Comparison of ENCODE assay signal across 9 cellular contexts in genomic region chr22:37601540-37602442, GRCh38. TPM values are rescaled to one million over a fixed set of nuclear protein-coding genes. Genes with fewer than 3 reads are reported as not detected.
A peak's percentile ranks its signal among the peaks of the same experiment; 100 is the strongest.
DNase-seq lines count a peak whose midpoint lies in the region; TF ChIP-seq lines count a peak whose summit lies in the region.
"Had no signal": no experiment of that assay in that cellular context is flagged by ENCODE, and none has a peak within 500 bp of the region (broad histone marks: within the 10 kb centered on the region; RNA-seq: fewer than 3 reads in every experiment).

No MANE protein-coding gene starts in this region.

- no peaks in the 10 kb centered on the region for H3K9me3 Mint-ChIP-seq in activated naive CD4-positive, alpha-beta T cell treated with anti-CD3 and anti-CD28 coated beads, Interleukin-2, amount 50 U/mL, for 24 hours
- H3K9me3 Mint-ChIP-seq in activated naive CD4-positive, alpha-beta T cell treated with anti-CD3 and anti-CD28 coated beads for 36 hours, result no peaks in the 10 kb centered on the region
- no peaks in the 10 kb centered on the region for H3K9me3 Mint-ChIP-seq in type B pancreatic cell
- no peaks in the 10 kb centered on the region for H3K9me3 Mint-ChIP-seq in CD8-positive, alpha-beta memory T cell

- H3K27me3 Mint-ChIP-seq in activated naive CD4-positive, alpha-beta T cell treated with anti-CD3 and anti-CD28 coated beads, Interleukin-2, amount 50 U/mL, for 24 hours, result no peaks in the 10 kb centered on the region
- no peaks in the 10 kb centered on the region for H3K27me3 Mint-ChIP-seq in activated naive CD4-positive, alpha-beta T cell treated with anti-CD3 and anti-CD28 coated beads for 36 hours (ENCODE audit: low read depth)
- no peaks in the 10 kb centered on the region for H3K27me3 Mint-ChIP-seq in type B pancreatic cell
- peaks cover 3 to 7% of the 10 kb centered on the region in 2 donors for H3K27me3 Mint-ChIP-seq in CD8-positive, alpha-beta memory T cell

- H3K27ac ChIP-seq in PC-9, result peak overlapping the region; percentile 57
- no peak overlapping the region for H3K27ac ChIP-seq in tibial artery
- no peak overlapping the region for H3K27ac ChIP-seq in CD8-positive, alpha-beta memory T cell (ENCODE audit: low read depth, low read length)
- H3K27ac ChIP-seq: SK-N-MC had no signal

- no peaks in the 10 kb centered on the region for H3K79me2 ChIP-seq in PC-9 (ENCODE audit: low read depth)

- peak overlapping the region; percentile 67 for H3K4me2 ChIP-seq in PC-9

- H3K4me3 ChIP-seq in PC-9, result peak overlapping the region; percentile 3; the same call in 1 of the 2 replicates
- no peak overlapping the region for H3K4me3 ChIP-seq in tibial artery
- H3K4me3 ChIP-seq in CD8-positive, alpha-beta memory T cell (ENCODE audit: low read length), result no peak overlapping the region
- H3K4me3 ChIP-seq: SK-N-MC had no signal

- no peaks in the 10 kb centered on the region for H3K36me3 ChIP-seq in PC-9 (ENCODE audit: low read depth)
- no peaks in the 10 kb centered on the region for H3K36me3 ChIP-seq in tibial artery
- no peaks in the 10 kb centered on the region for H3K36me3 ChIP-seq in CD8-positive, alpha-beta memory T cell (ENCODE audit: insufficient read depth, low read length)

- H3K4me3 Mint-ChIP-seq in activated naive CD4-positive, alpha-beta T cell treated with anti-CD3 and anti-CD28 coated beads, Interleukin-2, amount 50 U/mL, for 24 hours, result no peak overlapping the region
- H3K4me3 Mint-ChIP-seq in activated naive CD4-positive, alpha-beta T cell treated with anti-CD3 and anti-CD28 coated beads for 36 hours, result no peak overlapping the region
- H3K4me3 Mint-ChIP-seq in type B pancreatic cell, result peak overlapping the region; percentile 52
- H3K4me3 Mint-ChIP-seq in CD8-positive, alpha-beta memory T cell, result no peak overlapping the region

- no peaks in the 10 kb centered on the region for H3K9me2 ChIP-seq in PC-9 (ENCODE audit: insufficient read depth)

- POLR2A ChIA-PET in PC-9 (lab: Charles Lee; ENCODE audit: unreplicated experiment), result interaction anchor here (0.5 to 0.7 kb wide), 7 partner anchors 30 to 1536 kb away, joined by 3 to 8 read pairs (median 3); no protein-coding TSS in a partner anchor
- POLR2A ChIA-PET in CD8-positive, alpha-beta memory T cell (lab: Charles Lee), result interaction anchor here (0.6 kb wide), 3 partner anchors 296 to 1140 kb away, joined by 3 to 5 read pairs (median 3); no protein-coding TSS in a partner anchor

- TSS peak; percentile 89 for BruUV-seq in PC-9 (replicated peaks; lab: Mats Ljungman, UMichigan)

- TF ChIP-seq CTCF in PC-9 (conservative IDR thresholded peaks at IDR 0.05), result no peak
- no peak for TF ChIP-seq CTCF in type B pancreatic cell (conservative IDR thresholded peaks at IDR 0.05)
- no peak for TF ChIP-seq CTCF in tibial artery (IDR thresholded peaks at IDR 0.05)

- peaks cover 38% of the 10 kb centered on the region for H3K4me1 Mint-ChIP-seq in activated naive CD4-positive, alpha-beta T cell treated with anti-CD3 and anti-CD28 coated beads, Interleukin-2, amount 50 U/mL, for 24 hours
- H3K4me1 Mint-ChIP-seq in activated naive CD4-positive, alpha-beta T cell treated with anti-CD3 and anti-CD28 coated beads for 36 hours (ENCODE audit: low read depth), result peaks cover 24% of the 10 kb centered on the region
- H3K4me1 Mint-ChIP-seq in type B pancreatic cell (ENCODE audit: unreplicated experiment), result peaks cover 19% of the 10 kb centered on the region
- H3K4me1 Mint-ChIP-seq in CD8-positive, alpha-beta memory T cell, result peaks cover 20 to 34% (median 23%) of the 10 kb centered on the region in 3 donors

- peak overlapping the region; percentile 10; the same call in 1 of the 2 replicates for H2AFZ ChIP-seq in PC-9

- H3K27me3 ChIP-seq in PC-9 (ENCODE audit: insufficient read depth, low read depth), result no peaks in the 10 kb centered on the region
- H3K27me3 ChIP-seq in tibial artery, result peaks cover 0 to 61% of the 10 kb centered on the region in 2 donors
- H3K27me3 ChIP-seq in CD8-positive, alpha-beta memory T cell (ENCODE audit: insufficient read depth, low read length, poor library complexity, severe bottlenecking), result no peaks in the 10 kb centered on the region

- no peaks in the 10 kb centered on the region for H3K9me3 ChIP-seq in PC-9 (ENCODE audit: insufficient read depth, low read depth)
- no peaks in the 10 kb centered on the region for H3K9me3 ChIP-seq in tibial artery
- H3K9me3 ChIP-seq in CD8-positive, alpha-beta memory T cell (ENCODE audit: low read length), result no peaks in the 10 kb centered on the region

- CTCF ChIA-PET in activated naive CD4-positive, alpha-beta T cell treated with anti-CD3 and anti-CD28 coated beads for 36 hours (lab: Charles Lee), result interaction anchor here (0.6 to 1.5 kb wide), 7 partner anchors 9 to 62 kb away, joined by 3 to 7 read pairs (median 4); no protein-coding TSS in a partner anchor
- CTCF ChIA-PET in PC-9 (lab: Charles Lee), result interaction anchor here (0.5 to 1.3 kb wide), 5 partner anchors 9 to 569 kb away, joined by 3 to 8 read pairs (median 6); partner anchors contain the start of gene SH3BP1
- CTCF ChIA-PET in CD8-positive, alpha-beta memory T cell (lab: Charles Lee), result interaction anchor here (9.6 kb wide), 1 partner anchor 11 kb away, joined by 70 read pairs; no protein-coding TSS in a partner anchor

- H4K20me1 ChIP-seq in PC-9 (ENCODE audit: insufficient read depth), result no peaks in the 10 kb centered on the region

- H3K36me3 Mint-ChIP-seq in activated naive CD4-positive, alpha-beta T cell treated with anti-CD3 and anti-CD28 coated beads, Interleukin-2, amount 50 U/mL, for 24 hours, result no peaks in the 10 kb centered on the region
- H3K36me3 Mint-ChIP-seq in activated naive CD4-positive, alpha-beta T cell treated with anti-CD3 and anti-CD28 coated beads for 36 hours (ENCODE audit: low read depth), result no peaks in the 10 kb centered on the region
- H3K36me3 Mint-ChIP-seq in type B pancreatic cell, result no peaks in the 10 kb centered on the region
- H3K36me3 Mint-ChIP-seq in CD8-positive, alpha-beta memory T cell, result no peaks in the 10 kb centered on the region

- H3K4me1 ChIP-seq in PC-9 (replicated peaks; ENCODE audit: insufficient read depth) (peaks cover 63% of the 10 kb centered on the region), tibial artery (peaks cover 0 to 6% (median under 1%) of the 10 kb centered on the region in 4 donors)
- H3K4me1 ChIP-seq in CD8-positive, alpha-beta memory T cell (ENCODE audit: insufficient read depth, low read length), result peaks cover 30% of the 10 kb centered on the region

- no peak for DNase-seq in activated naive CD4-positive, alpha-beta T cell treated with anti-CD3 and anti-CD28 coated beads for 36 hours
- DNase-seq in PC-9, result peak; percentile 86 to 99
- peak; percentile 70 for DNase-seq in glomerular visceral epithelial cell (ENCODE audit: extremely low spot score)
- no peak for DNase-seq in type B pancreatic cell (ENCODE audit: extremely low spot score, unreplicated experiment)
- no peak for DNase-seq in tibial artery
- DNase-seq in CD8-positive, alpha-beta memory T cell, result no peak
- no peak for DNase-seq in globus pallidus (ENCODE audit: low spot score)

- H3K27ac Mint-ChIP-seq in activated naive CD4-positive, alpha-beta T cell treated with anti-CD3 and anti-CD28 coated beads, Interleukin-2, amount 50 U/mL, for 24 hours, result peak overlapping the region; percentile 82
- H3K27ac Mint-ChIP-seq in activated naive CD4-positive, alpha-beta T cell treated with anti-CD3 and anti-CD28 coated beads for 36 hours, result no peak overlapping the region
- H3K27ac Mint-ChIP-seq in type B pancreatic cell, result peak overlapping the region; percentile 54
- peak overlapping the region in 1 of 8 donors; percentile 36 for H3K27ac Mint-ChIP-seq in CD8-positive, alpha-beta memory T cell

- intact Hi-C loops in activated naive CD4-positive, alpha-beta T cell treated with anti-CD3 and anti-CD28 coated beads for 36 hours (cut with micrococcal nuclease), result no loop called here
- intact Hi-C loops in PC-9 (cut with micrococcal nuclease; ENCODE audit: unreplicated experiment) (loop anchor here (10.0 kb wide), 1 partner anchor 363 kb away; no protein-coding TSS in a partner anchor), tibial artery (cut with DNase I; ENCODE audit: low total_unique reads) (no loop called here)

- H3F3A ChIP-seq in PC-9 (ENCODE audit: insufficient read depth, low read depth), result peaks cover 47% of the 10 kb centered on the region

RNA-seq across cellular contexts. Expression of gene GGA1, which starts 6.8 kb away (rescaled TPM):
- total RNA-seq in activated naive CD4-positive, alpha-beta T cell treated with anti-CD3 and anti-CD28 coated beads for 36 hours, result 10 to 100 TPM; 46.1 to 49.1 TPM
- total RNA-seq in PC-9 (2021) (99.2 and 102 TPM in 2 replicates), type B pancreatic cell (ENCODE audit: low replicate concordance) (71.8 and 80.2 TPM in 2 replicates)
- 10 to 100 TPM; 69.1 to 74.3 TPM for total RNA-seq in CD8-positive, alpha-beta memory T cell
- 34.9 TPM for polyA plus RNA-seq in CD8-positive, alpha-beta memory T cell

RNA-seq across cellular contexts. Expression of gene LGALS2, which starts 21.9 kb away (rescaled TPM):
- not detected for total RNA-seq in activated naive CD4-positive, alpha-beta T cell treated with anti-CD3 and anti-CD28 coated beads for 36 hours
- total RNA-seq in PC-9 (2021) (not detected in 2 replicates), type B pancreatic cell (ENCODE audit: low replicate concordance) (2.6 and 8.7 TPM in 2 replicates)
- not detected for total RNA-seq in CD8-positive, alpha-beta memory T cell
- not detected for polyA plus RNA-seq in CD8-positive, alpha-beta memory T cell

RNA-seq across cellular contexts. Expression of gene SH3BP1, which starts 37.7 kb away (rescaled TPM):
- 10 to 100 TPM; 45.9 to 51.0 TPM for total RNA-seq in activated naive CD4-positive, alpha-beta T cell treated with anti-CD3 and anti-CD28 coated beads for 36 hours
- total RNA-seq in PC-9 (2021), result 52.1 and 60.5 TPM in 2 replicates
- total RNA-seq in type B pancreatic cell (ENCODE audit: low replicate concordance), result 30.0 and 31.1 TPM in 2 replicates
- total RNA-seq in CD8-positive, alpha-beta memory T cell, result 10 to 100 TPM; 93.1 to 94.6 TPM
- 32.3 TPM for polyA plus RNA-seq in CD8-positive, alpha-beta memory T cell

RNA-seq across cellular contexts. Expression of gene CDC42EP1, which starts 41.5 kb away (rescaled TPM):
- total RNA-seq in activated naive CD4-positive, alpha-beta T cell treated with anti-CD3 and anti-CD28 coated beads for 36 hours, result 1 to 10 TPM; 1.9 to 2.8 TPM
- total RNA-seq in PC-9 (2021), result 94.0 and 110 TPM in 2 replicates
- total RNA-seq in type B pancreatic cell (ENCODE audit: low replicate concordance), result 20.5 and 30.4 TPM in 2 replicates
- under 1 TPM; 0.13 to 0.31 TPM for total RNA-seq in CD8-positive, alpha-beta memory T cell
- not detected for polyA plus RNA-seq in CD8-positive, alpha-beta memory T cell

RNA-seq across cellular contexts. Expression of gene PDXP, which starts 56.7 kb away (rescaled TPM):
- total RNA-seq in activated naive CD4-positive, alpha-beta T cell treated with anti-CD3 and anti-CD28 coated beads for 36 hours, result 10 to 100 TPM; 17.4 to 19.2 TPM
- total RNA-seq in PC-9 (2021) (10.9 and 13.5 TPM in 2 replicates), type B pancreatic cell (ENCODE audit: low replicate concordance) (15.6 and 30.2 TPM in 2 replicates)
- 10 to 100 TPM; 36.0 to 37.8 TPM for total RNA-seq in CD8-positive, alpha-beta memory T cell
- 7.1 TPM for polyA plus RNA-seq in CD8-positive, alpha-beta memory T cell

Comparison
In these comparisons a context has a peak if more than half of its experiments do, and no peak if none do; other contexts are left out.
1. DNase-seq: peak in PC-9 (2 of 2) and glomerular visceral epithelial cell (single experiment); none in activated naive CD4-positive, alpha-beta T cell treated with anti-CD3 and anti-CD28 coated beads for 36 hours (single experiment), type B pancreatic cell (single experiment), tibial artery (0 of 2), CD8-positive, alpha-beta memory T cell (0 of 5) and globus pallidus (single experiment).